Comparison of ENCODE assay signal across 12 cellular contexts in genomic region chr10:84548869-84549268, GRCh38.
DNase-seq lines count a peak whose midpoint lies in the region; ATAC-seq and TF ChIP-seq lines count a peak whose summit lies in the region.
"Had no signal": no experiment of that assay in that cellular context is flagged by ENCODE, and none has a peak within 500 bp of the region (broad histone marks: within the 10 kb centered on the region; RNA-seq: fewer than 3 reads in every experiment).

No MANE protein-coding gene starts in this region.

- no peaks in the 10 kb centered on the region for H3K27me3 ChIP-seq in mesendoderm (ENCODE audit: insufficient read depth, low read length, poor library complexity)
- H3K27me3 ChIP-seq in dorsolateral prefrontal cortex = peaks cover 0 to 4% (median 0%) of the 10 kb centered on the region in 45 donors

- peak overlapping the region; percentile 93 for H2BK5ac ChIP-seq in mesendoderm (ENCODE audit: low read length)

- H3K4ac ChIP-seq in mesendoderm (ENCODE audit: low read depth, low read length) = no peak overlapping the region

- in situ Hi-C loops in astrocyte of the spinal cord (cut with HindIII; ENCODE audit: low sequenced_read_pairs) = no loop called here

- H2BK120ac ChIP-seq in mesendoderm (ENCODE audit: low read depth, low read length) = no peak overlapping the region

- H3K4me2 ChIP-seq in mesendoderm (ENCODE audit: low read length) = no peak overlapping the region

- H3K79me2 ChIP-seq in mesendoderm (ENCODE audit: control insufficient read depth, insufficient read depth, low read length) = no peaks in the 10 kb centered on the region

- H3K9ac ChIP-seq in mesendoderm (ENCODE audit: low read length) = peak overlapping the region; percentile 43

- TF ChIP-seq CTCF in astrocyte of the spinal cord (IDR thresholded peaks at IDR 0.05; ENCODE audit: low read depth, low read length) = peak; percentile 37
- peak in 14 of 56 donors; percentile 11 to 33 (median 19) for TF ChIP-seq CTCF in dorsolateral prefrontal cortex (IDR thresholded peaks at IDR 0.05 in 54 of 56, conservative IDR thresholded peaks at IDR 0.05 in 2 of 56; ENCODE audit: low read depth in 1 of 56, partially characterized antibody in 56 of 56)

- H4K5ac ChIP-seq in mesendoderm (ENCODE audit: low read length) = no peak overlapping the region

- H2AK5ac ChIP-seq in mesendoderm (ENCODE audit: low read length) = peak overlapping the region; percentile 87

- H3K23ac ChIP-seq in mesendoderm (ENCODE audit: low read length) = peak overlapping the region; percentile 6

- no CpG with 5 or more reads among the region's 5 CpGs for WGBS in mesendoderm (ENCODE audit: extremely low coverage, insufficient coverage, low lambda C conversion rate)

- ATAC-seq in GM21360 (IDR thresholded peaks at IDR 0.05; ENCODE audit: unreplicated experiment) = no peak
- ATAC-seq: gastroesophageal sphincter had no signal

- no peak overlapping the region for H3K4me3 ChIP-seq in astrocyte of the spinal cord (ENCODE audit: low read depth, low read length)
- no peak overlapping the region for H3K4me3 ChIP-seq in mesendoderm (ENCODE audit: low read length)
- no peak overlapping the region for H3K4me3 ChIP-seq in dorsolateral prefrontal cortex
- H3K4me3 ChIP-seq: gastroesophageal sphincter, sigmoid colon had no signal

- no peak overlapping the region for H4K8ac ChIP-seq in mesendoderm (ENCODE audit: low read depth, low read length)

- POLR2A ChIA-PET in HEK293T (lab: Yijun Ruan, JAX) = no interaction called here

- peak; percentile 14 for DNase-seq in DMS53 (lab: John Stamatoyannopoulos, UW)
- no peak for DNase-seq in DMS53 treated with DMSO at 0.1 percent for 48 hours (lab: John Stamatoyannopoulos, UW; ENCODE audit: unreplicated experiment)
- DNase-seq in HEK293T (ENCODE audit: extremely low spot score) = peak; percentile 37
- DNase-seq in astrocyte of the spinal cord (ENCODE audit: low read depth, low spot score) = no peak
- DNase-seq in mesendoderm = peak; percentile 76
- no peak for DNase-seq in activated CD4-positive, CD25-positive, alpha-beta regulatory T cell (lab: John Stamatoyannopoulos, UW)
- DNase-seq in dorsolateral prefrontal cortex = no peak
- DNase-seq: midbrain, NCI-H510A, sigmoid colon had no signal

- peak overlapping the region; percentile 73 for H3K56ac ChIP-seq in mesendoderm (ENCODE audit: low read length)

- H3K79me1 ChIP-seq in mesendoderm (ENCODE audit: low read length) = no peaks in the 10 kb centered on the region

- CTCF ChIA-PET in HEK293T (lab: Yijun Ruan, JAX) = interaction anchor here (0.6 to 2.1 kb wide), 11 partner anchors 8 to 1943 kb away, joined by 3 to 10 read pairs (median 3); no protein-coding TSS in a partner anchor

- peak overlapping the region; percentile 29 for H3K18ac ChIP-seq in mesendoderm (ENCODE audit: low read length)

- intact Hi-C loops in dorsolateral prefrontal cortex (cut with DNase I) = loop anchor here in 1 of 2 donors (10.0 kb wide), 1 partner anchor 404 kb away; no protein-coding TSS in a partner anchor

- H3K36me3 ChIP-seq in mesendoderm (ENCODE audit: control insufficient read depth, insufficient read depth, low read length) = no peaks in the 10 kb centered on the region
- H3K36me3 ChIP-seq: gastroesophageal sphincter, sigmoid colon had no signal

- H3K27ac ChIP-seq in mesendoderm (ENCODE audit: low read depth, low read length) = no peak overlapping the region
- no peak overlapping the region for H3K27ac ChIP-seq in dorsolateral prefrontal cortex
- H3K27ac ChIP-seq: gastroesophageal sphincter, sigmoid colon had no signal

- no peak overlapping the region for H2BK15ac ChIP-seq in mesendoderm (replicated peaks; ENCODE audit: low read depth)

- H3K4me1 ChIP-seq in mesendoderm (ENCODE audit: control insufficient read depth, low read depth, low read length) = peaks cover 18% of the 10 kb centered on the region
- H3K4me1 ChIP-seq: gastroesophageal sphincter, sigmoid colon had no signal

TF ChIP-seq in HEK293T, 16 proteins besides CTCF, POLR2A, EP300 and RAD21:
- TF ChIP-seq, protein P1, sequence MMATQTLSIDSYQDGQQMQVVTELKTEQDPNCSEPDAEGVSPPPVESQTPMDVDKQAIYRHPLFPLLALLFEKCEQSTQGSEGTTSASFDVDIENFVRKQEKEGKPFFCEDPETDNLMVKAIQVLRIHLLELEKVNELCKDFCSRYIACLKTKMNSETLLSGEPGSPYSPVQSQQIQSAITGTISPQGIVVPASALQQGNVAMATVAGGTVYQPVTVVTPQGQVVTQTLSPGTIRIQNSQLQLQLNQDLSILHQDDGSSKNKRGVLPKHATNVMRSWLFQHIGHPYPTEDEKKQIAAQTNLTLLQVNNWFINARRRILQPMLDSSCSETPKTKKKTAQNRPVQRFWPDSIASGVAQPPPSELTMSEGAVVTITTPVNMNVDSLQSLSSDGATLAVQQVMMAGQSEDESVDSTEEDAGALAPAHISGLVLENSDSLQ (IDR thresholded peaks at IDR 0.05) = no peak
- TF ChIP-seq HDGF (IDR thresholded peaks at IDR 0.05; ENCODE audit: borderline replicate concordance) = no peak
- TF ChIP-seq FOXK2 (IDR thresholded peaks at IDR 0.05) = no peak
TF ChIP-seq in HEK293T: peak in this region for 0.

Comparison
In these comparisons a context has a peak if more than half of its experiments do, and no peak if none do; other contexts are left out.
1. DNase-seq: peak in DMS53 (single experiment), HEK293T (single experiment) and mesendoderm (single experiment); none in DMS53 treated with DMSO at 0.1 percent for 48 hours (single experiment), astrocyte of the spinal cord (single experiment), activated CD4-positive, CD25-positive, alpha-beta regulatory T cell (0 of 4) and dorsolateral prefrontal cortex (0 of 10).